Comparison of ENCODE assay signal across 8 cellular contexts in genomic region chr6:83429857-83430605, GRCh38. TPM values are rescaled to one million over a fixed set of nuclear protein-coding genes. Genes with fewer than 3 reads are reported as not detected.
DNase-seq lines count a peak whose midpoint lies in the region; ATAC-seq and TF ChIP-seq lines count a peak whose summit lies in the region.

No MANE protein-coding gene starts in this region.

- H3K4me1 ChIP-seq in BE2C = peaks cover 5% of the 10 kb centered on the region
- peaks cover 10 to 13% of the 10 kb centered on the region in 2 donors for H3K4me1 ChIP-seq in duodenal mucosa (ENCODE audit: control insufficient read depth in 1 of 2, insufficient read depth in 2 of 2, low read length in 2 of 2)
- H3K4me1 ChIP-seq in uterus = no peaks in the 10 kb centered on the region

- intact Hi-C loops in uterus (cut with DNase I; ENCODE audit: low total_unique reads) = no loop called here

- H3K27ac ChIP-seq in duodenal mucosa (ENCODE audit: low read depth, low read length) (peak overlapping the region; percentile 67), uterus (peak overlapping the region; percentile 35 to 58)

- DNase-seq in BE2C (no peak), NCI-H460 (ENCODE audit: extremely low read depth, low read depth) (peak; percentile 39), medulla oblongata (ENCODE audit: extremely low spot score) (peak; percentile 43), uterus (no peak), T1000 (lab: John Stamatoyannopoulos, UW) (no peak)

- no peaks in the 10 kb centered on the region for H3K9me3 ChIP-seq in BE2C
- no peaks in the 10 kb centered on the region for H3K9me3 ChIP-seq in duodenal mucosa (ENCODE audit: control insufficient read depth in 1 of 2, low read length in 2 of 2)
- no peaks in the 10 kb centered on the region for H3K9me3 ChIP-seq in uterus

- no peaks in the 10 kb centered on the region for H3K27me3 ChIP-seq in BE2C
- H3K27me3 ChIP-seq in duodenal mucosa (ENCODE audit: control insufficient read depth in 1 of 2, insufficient read depth in 2 of 2, low read length in 2 of 2) = no peaks in the 10 kb centered on the region
- no peaks in the 10 kb centered on the region for H3K27me3 ChIP-seq in uterus

- TF ChIP-seq CTCF in BE2C (IDR thresholded peaks at IDR 0.05; ENCODE audit: low read depth, low read length) (no peak), uterus (IDR thresholded peaks at IDR 0.05) (no peak)

- H3K9ac ChIP-seq in duodenal mucosa (ENCODE audit: low read depth in 1 of 2, low read length in 2 of 2) = peak overlapping the region; percentile 35 to 68

- peak overlapping the region; percentile 67 for H3K4me3 ChIP-seq in BE2C (ENCODE audit: low read depth, low read length)
- peak overlapping the region; percentile 64 to 90 for H3K4me3 ChIP-seq in duodenal mucosa (ENCODE audit: low read depth in 1 of 2, low read length in 2 of 2)
- peak overlapping the region; percentile 44 to 59 for H3K4me3 ChIP-seq in uterus

- ATAC-seq in GM21786 (IDR thresholded peaks at IDR 0.05; ENCODE audit: unreplicated experiment) (peak; percentile 8), GM19467 (IDR thresholded peaks at IDR 0.05; ENCODE audit: unreplicated experiment) (no peak)

- no peak for TF ChIP-seq POLR2A in uterus (IDR thresholded peaks at IDR 0.05)

- no peaks in the 10 kb centered on the region for H3K36me3 ChIP-seq in BE2C
- no peaks in the 10 kb centered on the region for H3K36me3 ChIP-seq in duodenal mucosa (ENCODE audit: control insufficient read depth in 1 of 2, insufficient read depth in 2 of 2, low read length in 2 of 2)
- no peaks in the 10 kb centered on the region for H3K36me3 ChIP-seq in uterus

RNA-seq across cellular contexts. Expression of gene ME1, which starts 0.8 kb away (rescaled TPM):
- polyA plus RNA-seq in BE2C (2012; ENCODE audit: insufficient read depth, insufficient read length, low read depth) = 7.5 TPM
- 70.0 and 73.9 TPM in 2 replicates for total RNA-seq in NCI-H460 (2014; rRNA removed; shearing (Covaris generic))
- polyA plus RNA-seq in NCI-H460 (2014; cell fraction: nucleus; rRNA removed) = 61.5 and 77.9 TPM in 2 replicates
- 10 to 100 TPM in 1 of 4 donors, 1 to 10 TPM in 3; 1.0 to 18.5 (median 3.2) TPM for total RNA-seq in uterus

Comparison
In these comparisons a context has a peak if more than half of its experiments do, and no peak if none do; other contexts are left out.
1. DNase-seq: peak in NCI-H460 (single experiment) and medulla oblongata (single experiment); none in BE2C (single experiment), uterus (0 of 2) and T1000 (single experiment).
2. Peak in every context shown above with its lines, with median percentiles within 50 percentile points of each other: H3K4me3 ChIP-seq.